ENCODE assay signal across 10 cellular contexts in genomic region chr3:165195226-165195625, GRCh38. TPM values are rescaled to one million over a fixed set of nuclear protein-coding genes. Genes with fewer than 3 reads are reported as not detected.
DNase-seq lines count a peak whose midpoint lies in the region; ATAC-seq and TF ChIP-seq lines count a peak whose summit lies in the region.
"Had no signal": no experiment of that assay in that cellular context is flagged by ENCODE, and none has a peak within 500 bp of the region (broad histone marks: within the 10 kb centered on the region; RNA-seq: fewer than 3 reads in every experiment).

No MANE protein-coding gene starts in this region.

- peak overlapping the region; percentile 29 for H3K4me3 ChIP-seq in right cardiac atrium (ENCODE audit: low read length)
- H3K4me3 ChIP-seq in mucosa of stomach (ENCODE audit: low read length), result peak overlapping the region; percentile 7
- H3K4me3 ChIP-seq in vagina, result peak overlapping the region; percentile 41 to 50

- H3K9ac ChIP-seq in mucosa of stomach (ENCODE audit: low read length), result no peak overlapping the region

- H3K36me3 ChIP-seq in mucosa of stomach (ENCODE audit: control insufficient read depth, insufficient read depth, low read length), result no peaks in the 10 kb centered on the region
- no peaks in the 10 kb centered on the region for H3K36me3 ChIP-seq in vagina

- H3K9me3 ChIP-seq in right cardiac atrium (ENCODE audit: control insufficient read depth, low read length), result no peaks in the 10 kb centered on the region
- H3K9me3 ChIP-seq in mucosa of stomach (ENCODE audit: control insufficient read depth, low read length), result no peaks in the 10 kb centered on the region
- no peaks in the 10 kb centered on the region for H3K9me3 ChIP-seq in vagina

- 4% methylated on average over 19 of the region's 19 CpGs for WGBS in right cardiac atrium

- intact Hi-C loops in right cardiac atrium (cut with DNase I), result no loop called here
- intact Hi-C loops in Right ventricle myocardium superior (cut with DNase I), result no loop called here
- intact Hi-C loops in vagina (cut with DNase I), result no loop called here

- DNase-seq in right cardiac atrium, result no peak
- no peak for DNase-seq in Right ventricle myocardium superior
- DNase-seq in vagina (ENCODE audit: extremely low spot score in 2 of 2), result no peak
- no peak for DNase-seq in NAMALWA (ENCODE audit: low spot score)
- DNase-seq: CD4-positive, CD25-positive, alpha-beta regulatory T cell had no signal

- H3K27ac ChIP-seq in right cardiac atrium (ENCODE audit: low read length), result no peak overlapping the region
- peak overlapping the region; percentile 74 for H3K27ac ChIP-seq in cingulate gyrus (ENCODE audit: low read depth, low read length)
- no peak overlapping the region for H3K27ac ChIP-seq in vagina

- no peak for TF ChIP-seq CTCF in vagina (IDR thresholded peaks at IDR 0.05)

- H3K4me1 ChIP-seq in right cardiac atrium (ENCODE audit: control insufficient read depth, insufficient read depth, low read length), result peaks cover 5% of the 10 kb centered on the region
- H3K4me1 ChIP-seq in mucosa of stomach (ENCODE audit: control insufficient read depth, insufficient read depth, low read length), result peaks cover 14% of the 10 kb centered on the region
- H3K4me1 ChIP-seq in vagina, result peaks cover 36% of the 10 kb centered on the region

- ATAC-seq in right cardiac atrium, result no peak
- no peak for ATAC-seq in Right ventricle myocardium superior (ENCODE audit: poor library complexity)
- no peak for ATAC-seq in GM18519 (IDR thresholded peaks at IDR 0.05; ENCODE audit: low FRiP score, unreplicated experiment)
- ATAC-seq in GM21423 (IDR thresholded peaks at IDR 0.05; ENCODE audit: unreplicated experiment), result no peak

- no peak for TF ChIP-seq POLR2A in vagina (IDR thresholded peaks at IDR 0.05)

- H3K27me3 ChIP-seq in right cardiac atrium (ENCODE audit: control insufficient read depth, insufficient read depth) (no peaks in the 10 kb centered on the region), mucosa of stomach (ENCODE audit: control insufficient read depth, insufficient read depth, low read length) (peaks cover 67% of the 10 kb centered on the region), vagina (peaks cover 4% of the 10 kb centered on the region)

RNA-seq across cellular contexts. Expression of gene SLITRK3, which starts 1.0 kb away (rescaled TPM):
- 1 to 10 TPM in 2 of 4 donors, under 1 TPM in 2; 0.92 to 2.2 (median 1.2) TPM for total RNA-seq in right cardiac atrium
- polyA plus RNA-seq in right cardiac atrium, result 0.29 TPM
- not detected for total RNA-seq in Right ventricle myocardium superior
- total RNA-seq in vagina, result 2.9 TPM
- total RNA-seq: CD4-positive, CD25-positive, alpha-beta regulatory T cell had no signal
- polyA plus RNA-seq: CD4-positive, CD25-positive, alpha-beta regulatory T cell; IgD-negative memory B cell had no signal
